1 cellular context compared by ENCODE assay signal in the genomic region with DNA sequence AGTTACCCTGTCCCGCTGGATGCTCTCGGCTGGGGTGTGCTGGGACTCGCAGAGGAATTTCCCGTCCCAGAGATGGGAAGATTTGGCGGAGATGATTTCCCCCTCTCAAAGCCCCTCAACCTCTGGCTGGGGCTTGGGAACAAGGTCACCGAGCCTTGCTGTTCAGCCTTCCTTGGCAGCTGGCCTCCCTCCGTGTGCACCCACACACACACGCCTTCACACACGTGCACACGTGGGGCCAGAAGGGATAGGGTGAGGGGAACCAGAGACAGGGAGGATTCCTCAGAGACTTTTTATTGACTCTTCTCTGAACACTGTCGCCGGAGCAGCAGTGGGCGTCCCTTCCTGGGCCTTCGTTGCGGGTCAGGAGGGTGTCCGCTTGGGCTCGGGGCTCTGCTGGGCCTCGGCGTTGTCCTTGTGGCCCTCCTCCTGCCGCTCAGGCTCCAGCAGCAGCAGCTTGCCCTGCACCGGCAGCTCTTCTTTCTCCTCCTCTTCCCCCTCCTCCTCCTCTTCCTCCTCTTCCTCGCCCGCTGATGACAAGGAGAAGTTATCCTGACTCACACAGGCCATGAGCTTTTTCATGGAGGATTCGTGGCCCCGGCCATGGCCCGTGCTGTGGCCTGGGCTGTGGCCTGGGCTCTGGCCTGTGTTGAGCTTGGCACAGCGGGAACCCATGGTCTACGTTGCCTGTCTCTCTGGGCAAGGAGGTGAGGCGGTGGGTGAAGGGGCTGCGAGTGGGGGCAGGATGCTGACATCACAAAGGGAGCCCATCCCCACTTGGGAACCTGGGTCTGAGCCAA.
TF ChIP-seq lines count a peak whose summit lies in the region.

A gene with protein sequence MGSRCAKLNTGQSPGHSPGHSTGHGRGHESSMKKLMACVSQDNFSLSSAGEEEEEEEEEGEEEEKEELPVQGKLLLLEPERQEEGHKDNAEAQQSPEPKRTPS (minus strand): TSS at position 709 of the 800 bp plus-strand sequence. CDS start 34 bp downstream, at position 675.

TF ChIP-seq in HepG2, 621 proteins besides CTCF, POLR2A, EP300 and RAD21 (continued from another document and continues in another):
- TF ChIP-seq, protein P1, sequence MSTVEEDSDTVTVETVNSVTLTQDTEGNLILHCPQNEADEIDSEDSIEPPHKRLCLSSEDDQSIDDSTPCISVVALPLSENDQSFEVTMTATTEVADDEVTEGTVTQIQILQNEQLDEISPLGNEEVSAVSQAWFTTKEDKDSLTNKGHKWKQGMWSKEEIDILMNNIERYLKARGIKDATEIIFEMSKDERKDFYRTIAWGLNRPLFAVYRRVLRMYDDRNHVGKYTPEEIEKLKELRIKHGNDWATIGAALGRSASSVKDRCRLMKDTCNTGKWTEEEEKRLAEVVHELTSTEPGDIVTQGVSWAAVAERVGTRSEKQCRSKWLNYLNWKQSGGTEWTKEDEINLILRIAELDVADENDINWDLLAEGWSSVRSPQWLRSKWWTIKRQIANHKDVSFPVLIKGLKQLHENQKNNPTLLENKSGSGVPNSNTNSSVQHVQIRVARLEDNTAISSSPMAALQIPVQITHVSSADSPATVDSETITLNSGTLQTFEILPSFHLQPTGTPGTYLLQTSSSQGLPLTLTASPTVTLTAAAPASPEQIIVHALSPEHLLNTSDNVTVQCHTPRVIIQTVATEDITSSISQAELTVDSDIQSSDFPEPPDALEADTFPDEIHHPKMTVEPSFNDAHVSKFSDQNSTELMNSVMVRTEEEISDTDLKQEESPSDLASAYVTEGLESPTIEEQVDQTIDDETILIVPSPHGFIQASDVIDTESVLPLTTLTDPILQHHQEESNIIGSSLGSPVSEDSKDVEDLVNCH (CRISPR knock-in tag; IDR thresholded peaks at IDR 0.05), result 0 out of 2 replicates have a peak, but pooled peaks have one; percentile 3
- TF ChIP-seq ZBTB20 (CRISPR knock-in tag; IDR thresholded peaks at IDR 0.05; ENCODE audit: borderline replicate concordance, low read depth), result no peak
- TF ChIP-seq ZBTB38 (CRISPR knock-in tag; IDR thresholded peaks at IDR 0.05), result peak; percentile 85
- TF ChIP-seq ARID2 (CRISPR knock-in tag; IDR thresholded peaks at IDR 0.05; ENCODE audit: borderline replicate concordance), result no peak
- TF ChIP-seq, protein P2, sequence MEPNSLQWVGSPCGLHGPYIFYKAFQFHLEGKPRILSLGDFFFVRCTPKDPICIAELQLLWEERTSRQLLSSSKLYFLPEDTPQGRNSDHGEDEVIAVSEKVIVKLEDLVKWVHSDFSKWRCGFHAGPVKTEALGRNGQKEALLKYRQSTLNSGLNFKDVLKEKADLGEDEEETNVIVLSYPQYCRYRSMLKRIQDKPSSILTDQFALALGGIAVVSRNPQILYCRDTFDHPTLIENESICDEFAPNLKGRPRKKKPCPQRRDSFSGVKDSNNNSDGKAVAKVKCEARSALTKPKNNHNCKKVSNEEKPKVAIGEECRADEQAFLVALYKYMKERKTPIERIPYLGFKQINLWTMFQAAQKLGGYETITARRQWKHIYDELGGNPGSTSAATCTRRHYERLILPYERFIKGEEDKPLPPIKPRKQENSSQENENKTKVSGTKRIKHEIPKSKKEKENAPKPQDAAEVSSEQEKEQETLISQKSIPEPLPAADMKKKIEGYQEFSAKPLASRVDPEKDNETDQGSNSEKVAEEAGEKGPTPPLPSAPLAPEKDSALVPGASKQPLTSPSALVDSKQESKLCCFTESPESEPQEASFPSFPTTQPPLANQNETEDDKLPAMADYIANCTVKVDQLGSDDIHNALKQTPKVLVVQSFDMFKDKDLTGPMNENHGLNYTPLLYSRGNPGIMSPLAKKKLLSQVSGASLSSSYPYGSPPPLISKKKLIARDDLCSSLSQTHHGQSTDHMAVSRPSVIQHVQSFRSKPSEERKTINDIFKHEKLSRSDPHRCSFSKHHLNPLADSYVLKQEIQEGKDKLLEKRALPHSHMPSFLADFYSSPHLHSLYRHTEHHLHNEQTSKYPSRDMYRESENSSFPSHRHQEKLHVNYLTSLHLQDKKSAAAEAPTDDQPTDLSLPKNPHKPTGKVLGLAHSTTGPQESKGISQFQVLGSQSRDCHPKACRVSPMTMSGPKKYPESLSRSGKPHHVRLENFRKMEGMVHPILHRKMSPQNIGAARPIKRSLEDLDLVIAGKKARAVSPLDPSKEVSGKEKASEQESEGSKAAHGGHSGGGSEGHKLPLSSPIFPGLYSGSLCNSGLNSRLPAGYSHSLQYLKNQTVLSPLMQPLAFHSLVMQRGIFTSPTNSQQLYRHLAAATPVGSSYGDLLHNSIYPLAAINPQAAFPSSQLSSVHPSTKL (CRISPR knock-in tag; IDR thresholded peaks at IDR 0.05), result no peak
- no peak for TF ChIP-seq ZNF761 (CRISPR knock-in tag; conservative IDR thresholded peaks at IDR 0.05)
- TF ChIP-seq AGO2 (optimal IDR thresholded peaks at IDR 0.05; ENCODE audit: low read depth, low read length), result peak; percentile 19
- TF ChIP-seq STAG1 (CRISPR knock-in tag; IDR thresholded peaks at IDR 0.05), result no peak
- no peak for TF ChIP-seq ZC3H4 (CRISPR knock-in tag; IDR thresholded peaks at IDR 0.05; ENCODE audit: borderline replicate concordance)
- TF ChIP-seq MEF2D (CRISPR knock-in tag; IDR thresholded peaks at IDR 0.05), result no peak
- no peak for TF ChIP-seq SNRNP70 (IDR thresholded peaks at IDR 0.05; ENCODE audit: low read depth, low read length)
- TF ChIP-seq RAD51 (IDR thresholded peaks at IDR 0.05; ENCODE audit: borderline replicate concordance), result no peak
- no peak for TF ChIP-seq FOXC1 (CRISPR knock-in tag; IDR thresholded peaks at IDR 0.05; ENCODE audit: borderline replicate concordance)
- TF ChIP-seq FOSL2 (CRISPR knock-in tag; IDR thresholded peaks at IDR 0.05), result no peak
- TF ChIP-seq ZNF460 (CRISPR knock-in tag; IDR thresholded peaks at IDR 0.05; ENCODE audit: borderline replicate concordance), result no peak
- 0 out of 2 replicates have a peak, but pooled peaks have one; percentile 21 for TF ChIP-seq ARHGAP35 (CRISPR knock-in tag; IDR thresholded peaks at IDR 0.05; ENCODE audit: borderline replicate concordance)
- TF ChIP-seq DNMT1 (CRISPR knock-in tag; IDR thresholded peaks at IDR 0.05), result no peak
- TF ChIP-seq, protein P3, sequence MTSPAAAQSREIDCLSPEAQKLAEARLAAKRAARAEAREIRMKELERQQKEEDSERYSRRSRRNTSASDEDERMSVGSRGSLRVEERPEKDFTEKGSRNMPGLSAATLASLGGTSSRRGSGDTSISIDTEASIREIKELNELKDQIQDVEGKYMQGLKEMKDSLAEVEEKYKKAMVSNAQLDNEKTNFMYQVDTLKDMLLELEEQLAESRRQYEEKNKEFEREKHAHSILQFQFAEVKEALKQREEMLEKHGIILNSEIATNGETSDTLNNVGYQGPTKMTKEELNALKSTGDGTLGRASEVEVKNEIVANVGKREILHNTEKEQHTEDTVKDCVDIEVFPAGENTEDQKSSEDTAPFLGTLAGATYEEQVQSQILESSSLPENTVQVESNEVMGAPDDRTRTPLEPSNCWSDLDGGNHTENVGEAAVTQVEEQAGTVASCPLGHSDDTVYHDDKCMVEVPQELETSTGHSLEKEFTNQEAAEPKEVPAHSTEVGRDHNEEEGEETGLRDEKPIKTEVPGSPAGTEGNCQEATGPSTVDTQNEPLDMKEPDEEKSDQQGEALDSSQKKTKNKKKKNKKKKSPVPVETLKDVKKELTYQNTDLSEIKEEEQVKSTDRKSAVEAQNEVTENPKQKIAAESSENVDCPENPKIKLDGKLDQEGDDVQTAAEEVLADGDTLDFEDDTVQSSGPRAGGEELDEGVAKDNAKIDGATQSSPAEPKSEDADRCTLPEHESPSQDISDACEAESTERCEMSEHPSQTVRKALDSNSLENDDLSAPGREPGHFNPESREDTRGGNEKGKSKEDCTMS (CRISPR knock-in tag; conservative IDR thresholded peaks at IDR 0.05), result no peak
- TF ChIP-seq SIX4 (CRISPR knock-in tag; IDR thresholded peaks at IDR 0.05), result no peak
- no peak for TF ChIP-seq HCFC1 (IDR thresholded peaks at IDR 0.05; ENCODE audit: low read depth, low read length)
- no peak for TF ChIP-seq KMT2A (CRISPR knock-in tag; IDR thresholded peaks at IDR 0.05)
- TF ChIP-seq, protein P4, sequence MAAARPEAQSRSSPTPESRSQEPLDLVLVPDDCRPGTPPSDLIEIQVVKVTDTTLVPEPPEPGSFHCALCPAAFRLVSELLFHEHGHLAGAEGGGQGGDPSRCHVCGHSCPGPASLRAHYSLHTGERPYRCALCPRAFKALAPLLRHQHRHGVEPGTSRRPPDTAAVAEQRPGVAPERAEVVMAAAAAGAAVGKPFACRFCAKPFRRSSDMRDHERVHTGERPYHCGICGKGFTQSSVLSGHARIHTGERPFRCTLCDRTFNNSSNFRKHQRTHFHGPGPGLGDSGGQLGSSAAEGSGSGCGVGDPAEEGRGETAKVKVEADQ (CRISPR knock-in tag; IDR thresholded peaks at IDR 0.05; ENCODE audit: borderline replicate concordance), result no peak
- 0 out of 2 replicates have a peak, but pooled peaks have one; percentile 50 for TF ChIP-seq JUND (CRISPR knock-in tag; IDR thresholded peaks at IDR 0.05)
- TF ChIP-seq TCF12 (IDR thresholded peaks at IDR 0.05), result no peak
- TF ChIP-seq TCF12 (CRISPR knock-in tag; IDR thresholded peaks at IDR 0.05), result no peak
- no peak for TF ChIP-seq ZNF570 (CRISPR knock-in tag; IDR thresholded peaks at IDR 0.05; ENCODE audit: borderline replicate concordance)
- TF ChIP-seq, protein P5, sequence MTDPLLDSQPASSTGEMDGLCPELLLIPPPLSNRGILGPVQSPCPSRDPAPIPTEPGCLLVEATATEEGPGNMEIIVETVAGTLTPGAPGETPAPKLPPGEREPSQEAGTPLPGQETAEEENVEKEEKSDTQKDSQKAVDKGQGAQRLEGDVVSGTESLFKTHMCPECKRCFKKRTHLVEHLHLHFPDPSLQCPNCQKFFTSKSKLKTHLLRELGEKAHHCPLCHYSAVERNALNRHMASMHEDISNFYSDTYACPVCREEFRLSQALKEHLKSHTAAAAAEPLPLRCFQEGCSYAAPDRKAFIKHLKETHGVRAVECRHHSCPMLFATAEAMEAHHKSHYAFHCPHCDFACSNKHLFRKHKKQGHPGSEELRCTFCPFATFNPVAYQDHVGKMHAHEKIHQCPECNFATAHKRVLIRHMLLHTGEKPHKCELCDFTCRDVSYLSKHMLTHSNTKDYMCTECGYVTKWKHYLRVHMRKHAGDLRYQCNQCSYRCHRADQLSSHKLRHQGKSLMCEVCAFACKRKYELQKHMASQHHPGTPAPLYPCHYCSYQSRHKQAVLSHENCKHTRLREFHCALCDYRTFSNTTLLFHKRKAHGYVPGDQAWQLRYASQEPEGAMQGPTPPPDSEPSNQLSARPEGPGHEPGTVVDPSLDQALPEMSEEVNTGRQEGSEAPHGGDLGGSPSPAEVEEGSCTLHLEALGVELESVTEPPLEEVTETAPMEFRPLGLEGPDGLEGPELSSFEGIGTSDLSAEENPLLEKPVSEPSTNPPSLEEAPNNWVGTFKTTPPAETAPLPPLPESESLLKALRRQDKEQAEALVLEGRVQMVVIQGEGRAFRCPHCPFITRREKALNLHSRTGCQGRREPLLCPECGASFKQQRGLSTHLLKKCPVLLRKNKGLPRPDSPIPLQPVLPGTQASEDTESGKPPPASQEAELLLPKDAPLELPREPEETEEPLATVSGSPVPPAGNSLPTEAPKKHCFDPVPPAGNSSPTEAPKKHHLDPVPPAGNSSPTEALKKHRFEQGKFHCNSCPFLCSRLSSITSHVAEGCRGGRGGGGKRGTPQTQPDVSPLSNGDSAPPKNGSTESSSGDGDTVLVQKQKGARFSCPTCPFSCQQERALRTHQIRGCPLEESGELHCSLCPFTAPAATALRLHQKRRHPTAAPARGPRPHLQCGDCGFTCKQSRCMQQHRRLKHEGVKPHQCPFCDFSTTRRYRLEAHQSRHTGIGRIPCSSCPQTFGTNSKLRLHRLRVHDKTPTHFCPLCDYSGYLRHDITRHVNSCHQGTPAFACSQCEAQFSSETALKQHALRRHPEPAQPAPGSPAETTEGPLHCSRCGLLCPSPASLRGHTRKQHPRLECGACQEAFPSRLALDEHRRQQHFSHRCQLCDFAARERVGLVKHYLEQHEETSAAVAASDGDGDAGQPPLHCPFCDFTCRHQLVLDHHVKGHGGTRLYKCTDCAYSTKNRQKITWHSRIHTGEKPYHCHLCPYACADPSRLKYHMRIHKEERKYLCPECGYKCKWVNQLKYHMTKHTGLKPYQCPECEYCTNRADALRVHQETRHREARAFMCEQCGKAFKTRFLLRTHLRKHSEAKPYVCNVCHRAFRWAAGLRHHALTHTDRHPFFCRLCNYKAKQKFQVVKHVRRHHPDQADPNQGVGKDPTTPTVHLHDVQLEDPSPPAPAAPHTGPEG (CRISPR knock-in tag; IDR thresholded peaks at IDR 0.05), result no peak
- TF ChIP-seq, protein P6, sequence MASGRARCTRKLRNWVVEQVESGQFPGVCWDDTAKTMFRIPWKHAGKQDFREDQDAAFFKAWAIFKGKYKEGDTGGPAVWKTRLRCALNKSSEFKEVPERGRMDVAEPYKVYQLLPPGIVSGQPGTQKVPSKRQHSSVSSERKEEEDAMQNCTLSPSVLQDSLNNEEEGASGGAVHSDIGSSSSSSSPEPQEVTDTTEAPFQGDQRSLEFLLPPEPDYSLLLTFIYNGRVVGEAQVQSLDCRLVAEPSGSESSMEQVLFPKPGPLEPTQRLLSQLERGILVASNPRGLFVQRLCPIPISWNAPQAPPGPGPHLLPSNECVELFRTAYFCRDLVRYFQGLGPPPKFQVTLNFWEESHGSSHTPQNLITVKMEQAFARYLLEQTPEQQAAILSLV (CRISPR knock-in tag; IDR thresholded peaks at IDR 0.05; ENCODE audit: borderline replicate concordance), result no peak
- peak; percentile 68; the same call in 1 of the 2 replicates for TF ChIP-seq ZBTB7A (CRISPR knock-in tag; IDR thresholded peaks at IDR 0.05)
- no peak for TF ChIP-seq RARA (CRISPR knock-in tag; IDR thresholded peaks at IDR 0.05)
- TF ChIP-seq STAT5B (CRISPR knock-in tag; IDR thresholded peaks at IDR 0.05), result no peak
- TF ChIP-seq ZNF781 (CRISPR knock-in tag; IDR thresholded peaks at IDR 0.05; ENCODE audit: borderline replicate concordance, not compliant biosample characterization), result no peak
